35 cellular contexts compared by ENCODE assay signal in the genomic region with DNA sequence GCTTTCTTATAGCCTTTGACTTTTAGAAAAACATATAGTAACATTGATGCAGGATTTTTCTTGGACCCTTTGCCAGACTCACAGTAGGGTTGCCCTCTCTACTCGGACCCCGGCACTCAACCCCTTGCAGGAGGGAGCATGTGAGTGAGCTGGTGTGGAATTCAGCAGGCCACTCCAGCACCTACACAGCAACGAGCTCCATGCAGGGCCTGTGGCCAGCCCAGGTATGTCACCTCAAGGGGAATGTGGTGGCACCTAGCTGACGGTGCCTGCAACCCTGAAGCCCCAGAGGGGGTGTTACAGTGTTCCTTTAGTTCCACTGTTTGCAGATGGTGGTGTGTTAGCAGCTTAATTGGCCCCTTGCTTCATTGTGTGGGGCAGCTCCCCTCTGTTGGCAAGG.
DNase-seq lines count a peak whose midpoint lies in the region; ATAC-seq, FAIRE-seq and TF ChIP-seq lines count a peak whose summit lies in the region.
"Had no signal": no experiment of that assay in that cellular context is flagged by ENCODE, and none has a peak within 500 bp of the region (broad histone marks: within the 10 kb centered on the region; RNA-seq: fewer than 3 reads in every experiment).

No MANE protein-coding gene starts in this region.

- TF ChIP-seq CTCF in kidney (IDR thresholded peaks at IDR 0.05; ENCODE audit: borderline replicate concordance, extremely low read depth, insufficient read depth) (no peak), osteoblast (IDR thresholded peaks at IDR 0.05; ENCODE audit: extremely low read depth, low read depth, low read length) (no peak), spleen (IDR thresholded peaks at IDR 0.05 in 8 of 11, conservative IDR thresholded peaks at IDR 0.05 in 3 of 11) (no peak), gastrocnemius medialis (IDR thresholded peaks at IDR 0.05 in 4 of 5, conservative IDR thresholded peaks at IDR 0.05 in 1 of 5) (no peak)

- H3K18ac ChIP-seq in neuronal stem cell (ENCODE audit: low read length): no peak overlapping the region

- WGBS in neuronal stem cell (ENCODE audit: extremely low coverage in 2 of 2, insufficient read length in 2 of 2, insufficient replicate concordance in 1 of 2), 2 donors: no CpG with 5 or more reads among the region's 4 CpGs
- WGBS in spleen, 5 donors: 51 to 93% (median 83%) methylated on average over 4 of the region's 4 CpGs

- no peak overlapping the region for H3K4ac ChIP-seq in neuronal stem cell (ENCODE audit: low read length)

- H3K79me1 ChIP-seq in neuronal stem cell (ENCODE audit: low read depth, low read length): no peaks in the 10 kb centered on the region

- no peak overlapping the region for H2AFZ ChIP-seq in neuronal stem cell (ENCODE audit: low read length)
- no peak overlapping the region for H2AFZ ChIP-seq in osteoblast (ENCODE audit: low read length)

- no peaks in the 10 kb centered on the region for H3K4me1 ChIP-seq in kidney (ENCODE audit: control insufficient read depth in 1 of 2, insufficient read depth in 1 of 2, low read depth in 1 of 2, low read length in 2 of 2)
- no peaks in the 10 kb centered on the region for H3K4me1 ChIP-seq in neuronal stem cell (ENCODE audit: control insufficient read depth in 2 of 2, insufficient read depth in 1 of 2, low read depth in 1 of 2, low read length in 2 of 2)
- no peaks in the 10 kb centered on the region for H3K4me1 ChIP-seq in osteoblast (ENCODE audit: insufficient read depth, low read length)
- H3K4me1 ChIP-seq in spleen: no peaks in the 10 kb centered on the region
- H3K4me1 ChIP-seq in gastrocnemius medialis: no peaks in the 10 kb centered on the region
- H3K4me1 ChIP-seq: A549; BE2C; BLaER1; BLaER1 treated with 17β-estradiol and CSF1 and Interleukin-3, amounts not matched to agents 10 nM and 100 nM; Caco-2 had no signal

- no peak overlapping the region for H4K91ac ChIP-seq in neuronal stem cell (ENCODE audit: low read depth, low read length, poor library complexity)

- H2AK5ac ChIP-seq in neuronal stem cell (ENCODE audit: low read depth, low read length): peak overlapping the region; percentile 5

- no peak overlapping the region for H4K8ac ChIP-seq in neuronal stem cell (ENCODE audit: low read depth, low read length)

- H3K79me2 ChIP-seq in osteoblast (ENCODE audit: insufficient read depth, low read length): no peaks in the 10 kb centered on the region

- in situ Hi-C loops in gastrocnemius medialis (cut with MboI; ENCODE audit: low sequenced_read_pairs in 4 of 4): no loop called here

- H3K36me3 ChIP-seq in kidney (ENCODE audit: control insufficient read depth in 1 of 2, insufficient read depth in 2 of 2, low read length in 2 of 2): no peaks in the 10 kb centered on the region
- no peaks in the 10 kb centered on the region for H3K36me3 ChIP-seq in neuronal stem cell (replicated peaks in 1 of 2; ENCODE audit: control insufficient read depth in 2 of 2, insufficient read depth in 2 of 2, low read length in 2 of 2)
- no peaks in the 10 kb centered on the region for H3K36me3 ChIP-seq in osteoblast (ENCODE audit: insufficient read depth, low read length)
- no peaks in the 10 kb centered on the region for H3K36me3 ChIP-seq in spleen
- no peaks in the 10 kb centered on the region for H3K36me3 ChIP-seq in gastrocnemius medialis
- H3K36me3 ChIP-seq: BE2C; BLaER1; BLaER1 treated with 17β-estradiol and CSF1 and Interleukin-3, amounts not matched to agents 10 nM and 100 nM had no signal

- no peak overlapping the region for H2BK5ac ChIP-seq in neuronal stem cell (ENCODE audit: low read length)

- H3K14ac ChIP-seq in neuronal stem cell (ENCODE audit: low read length): no peak overlapping the region

- H2BK15ac ChIP-seq in neuronal stem cell (ENCODE audit: low read length): no peak overlapping the region

- peak; percentile 52 for DNase-seq in kidney
- DNase-seq in neuronal stem cell (ENCODE audit: low spot score): no peak
- DNase-seq in osteoblast (ENCODE audit: insufficient read length, low spot score, missing footprints): peak; percentile 2
- DNase-seq in spleen: peak; percentile 65
- DNase-seq in stimulated activated naive CD8-positive, alpha-beta T cell treated with anti-CD3 and anti-CD28 coated beads, Interleukin-15, Interleukin-2, amounts not matched to agents 100 U/mL and 50 U/mL, for 24 hours: no peak
- DNase-seq in gastrocnemius medialis: no peak
- DNase-seq in A172 (ENCODE audit: low spot score): no peak
- DNase-seq: 8988T; ACHN; AML-193; BE2C; C1 segment of cervical spinal cord; Caco-2; Calu3; CD4-positive, alpha-beta memory T cell; CD4-positive, alpha-beta T cell; CD4-positive, CD25-positive, alpha-beta regulatory T cell; CD8-positive, alpha-beta memory T cell; CD8-positive, alpha-beta T cell; COR-L47; DMS 273 treated with DMSO at 0.1 percent for 48 hours; DMS153; DMS53; DMS79; DMS79 treated with DMSO at 0.1 percent for 48 hours; DND-41; EL had no signal

- H3K4me3 ChIP-seq in kidney (ENCODE audit: low read length in 2 of 2) (no peak overlapping the region), neuronal stem cell (ENCODE audit: low read length in 2 of 2) (peak overlapping the region in 1 of 2 donors; percentile 46), osteoblast (ENCODE audit: insufficient read depth, low read length) (no peak overlapping the region), spleen (no peak overlapping the region), gastrocnemius medialis (no peak overlapping the region)
- H3K4me3 ChIP-seq: A549; BLaER1; BLaER1 treated with 17β-estradiol and CSF1 and Interleukin-3, amounts not matched to agents 10 nM and 100 nM had no signal

- intact Hi-C loops in kidney (cut with DNase I): no loop called here
- intact Hi-C loops in spleen (cut with DNase I; ENCODE audit: low total_unique reads): no loop called here
- intact Hi-C loops in gastrocnemius medialis (cut with DNase I; ENCODE audit: low total_unique reads): no loop called here

- H4K20me1 ChIP-seq in osteoblast (ENCODE audit: insufficient read depth, low read length): no peaks in the 10 kb centered on the region
- H4K20me1 ChIP-seq: BLaER1; BLaER1 treated with 17β-estradiol and CSF1 and Interleukin-3, amounts not matched to agents 10 nM and 100 nM had no signal

- H3K27me3 ChIP-seq in neuronal stem cell (ENCODE audit: control insufficient read depth in 3 of 3, insufficient read depth in 3 of 3, low read depth in 1 of 3, low read length in 3 of 3) (no peaks in the 10 kb centered on the region), osteoblast (ENCODE audit: insufficient read depth, low read length) (no peaks in the 10 kb centered on the region), spleen (replicated peaks in 1 of 7) (no peaks in the 10 kb centered on the region), gastrocnemius medialis (no peaks in the 10 kb centered on the region)
- H3K27me3 ChIP-seq: BE2C; BLaER1; BLaER1 treated with 17β-estradiol and CSF1 and Interleukin-3, amounts not matched to agents 10 nM and 100 nM had no signal

- no peak overlapping the region for H3K9ac ChIP-seq in kidney (ENCODE audit: low read length in 2 of 2)
- H3K9ac ChIP-seq in neuronal stem cell (ENCODE audit: low read depth, low read length, poor library complexity): no peak overlapping the region
- H3K9ac ChIP-seq: BLaER1; BLaER1 treated with 17β-estradiol and CSF1 and Interleukin-3, amounts not matched to agents 10 nM and 100 nM had no signal

- H2BK120ac ChIP-seq in neuronal stem cell (ENCODE audit: low read depth, low read length): no peak overlapping the region

- no peak for ATAC-seq in stimulated activated naive CD8-positive, alpha-beta T cell treated with anti-CD3 and anti-CD28 coated beads, Interleukin-15, Interleukin-2, amounts not matched to agents 100 U/mL and 50 U/mL, for 24 hours
- ATAC-seq in gastrocnemius medialis: no peak
- ATAC-seq in HG03025 (IDR thresholded peaks at IDR 0.05; ENCODE audit: low FRiP score, unreplicated experiment): no peak
- ATAC-seq: A549; CD8-positive, alpha-beta T cell had no signal

- TF ChIP-seq POLR2A in spleen (IDR thresholded peaks at IDR 0.05) (no peak), gastrocnemius medialis (IDR thresholded peaks at IDR 0.05) (no peak)

- no peak overlapping the region for H2BK12ac ChIP-seq in neuronal stem cell (ENCODE audit: low read length)

- peaks cover 0 to 2% of the 10 kb centered on the region in 2 donors for H3K9me3 ChIP-seq in kidney (ENCODE audit: control insufficient read depth in 1 of 2, low read length in 2 of 2)
- H3K9me3 ChIP-seq in neuronal stem cell (replicated peaks in 1 of 2; ENCODE audit: control insufficient read depth in 2 of 2, insufficient read depth in 1 of 2, low read depth in 1 of 2, low read length in 2 of 2): peaks cover 6 to 16% of the 10 kb centered on the region in 2 donors
- no peaks in the 10 kb centered on the region for H3K9me3 ChIP-seq in osteoblast (ENCODE audit: low read depth, low read length)
- peaks cover 0 to 33% (median 10%) of the 10 kb centered on the region in 8 donors for H3K9me3 ChIP-seq in spleen
- H3K9me3 ChIP-seq in gastrocnemius medialis: no peaks in the 10 kb centered on the region
- H3K9me3 ChIP-seq: Caco-2 had no signal

- FAIRE-seq in kidney (lab: Jason Lieb, UNC): no peak
- FAIRE-seq: A204.1, A549, D721Med had no signal

- H3K23ac ChIP-seq in neuronal stem cell (ENCODE audit: low read depth, low read length, poor library complexity): no peak overlapping the region

- H3K4me2 ChIP-seq in neuronal stem cell (ENCODE audit: insufficient read depth, low read length, poor library complexity, severe bottlenecking) (no peak overlapping the region), osteoblast (ENCODE audit: insufficient read depth, low read length) (no peak overlapping the region)
- H3K4me2 ChIP-seq: A549; BLaER1; BLaER1 treated with 17β-estradiol and CSF1 and Interleukin-3, amounts not matched to agents 10 nM and 100 nM had no signal

- H3K27ac ChIP-seq in kidney (ENCODE audit: low read depth in 2 of 2, low read length in 2 of 2): no peak overlapping the region
- no peak overlapping the region for H3K27ac ChIP-seq in neuronal stem cell (replicated peaks; ENCODE audit: low read length)
- no peak overlapping the region for H3K27ac ChIP-seq in osteoblast (ENCODE audit: low read depth, low read length)
- no peak overlapping the region for H3K27ac ChIP-seq in spleen
- no peak overlapping the region for H3K27ac ChIP-seq in gastrocnemius medialis
- H3K27ac ChIP-seq: 22Rv1; A549; BLaER1; BLaER1 treated with 17β-estradiol and CSF1 and Interleukin-3, amounts not matched to agents 10 nM and 100 nM; C4-2B had no signal

Comparison
In these comparisons a context has a peak if more than half of its experiments do, and no peak if none do; other contexts are left out.
1. DNase-seq: peak in kidney (single experiment), osteoblast (single experiment) and spleen (single experiment); none in neuronal stem cell (single experiment), stimulated activated naive CD8-positive, alpha-beta T cell treated with anti-CD3 and anti-CD28 coated beads, Interleukin-15, Interleukin-2, amounts not matched to agents 100 U/mL and 50 U/mL, for 24 hours (single experiment), gastrocnemius medialis (0 of 2) and A172 (single experiment).